18 cellular contexts compared by ENCODE assay signal in the genomic region with DNA sequence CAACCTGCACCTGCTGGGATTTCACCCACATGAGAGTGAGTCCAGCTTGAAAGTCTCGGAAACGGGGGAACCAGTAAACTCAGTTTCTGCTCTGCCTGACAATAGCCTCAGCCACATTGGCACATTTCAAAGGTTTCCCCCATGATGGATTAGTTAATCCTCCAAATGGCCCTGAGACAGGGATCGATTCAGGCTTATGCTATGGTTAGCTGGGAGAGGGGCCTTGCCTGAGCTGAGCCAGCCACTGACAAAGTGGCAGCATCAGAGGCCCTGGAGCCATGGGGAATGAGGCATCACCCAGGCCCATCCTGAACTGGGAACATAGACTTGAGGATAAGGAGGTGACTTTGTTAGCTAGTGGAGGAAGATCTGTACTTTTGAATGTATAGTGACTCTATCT. TPM values are rescaled to one million over a fixed set of nuclear protein-coding genes. Genes with fewer than 3 reads are reported as not detected.
A peak's percentile ranks its signal among the peaks of the same experiment; 100 is the strongest.
DNase-seq lines count a peak whose midpoint lies in the region; ATAC-seq and TF ChIP-seq lines count a peak whose summit lies in the region.
"Had no signal": no experiment of that assay in that cellular context is flagged by ENCODE, and none has a peak within 500 bp of the region (broad histone marks: within the 10 kb centered on the region; RNA-seq: fewer than 3 reads in every experiment).

No MANE protein-coding gene starts in this region.

- H3K4me1 ChIP-seq in PC-9 (replicated peaks; ENCODE audit: insufficient read depth) (peaks cover 27% of the 10 kb centered on the region), A673 (ENCODE audit: insufficient read depth, low read length, poor library complexity, severe bottlenecking) (peaks cover 30% of the 10 kb centered on the region)

- peaks cover 34% of the 10 kb centered on the region for H3K4me1 Mint-ChIP-seq in osteocyte (ENCODE audit: unreplicated experiment)

- no peaks in the 10 kb centered on the region for H3K36me3 Mint-ChIP-seq in osteocyte (ENCODE audit: unreplicated experiment)

- TF ChIP-seq CTCF in C4-2B (conservative IDR thresholded peaks at IDR 0.05) (no peak), PC-9 (conservative IDR thresholded peaks at IDR 0.05) (no peak), osteocyte (IDR thresholded peaks at IDR 0.05) (no peak), A673 (conservative IDR thresholded peaks at IDR 0.05; ENCODE audit: low read depth, low read length) (no peak)

- H3K79me2 ChIP-seq in PC-9 (ENCODE audit: low read depth): peaks cover 16% of the 10 kb centered on the region

- no peak overlapping the region for H2AFZ ChIP-seq in PC-9

- H4K20me1 ChIP-seq in PC-9 (ENCODE audit: insufficient read depth): peaks cover 8% of the 10 kb centered on the region; the same call in 1 of the 2 replicates

- H3K9me3 Mint-ChIP-seq in osteocyte (ENCODE audit: unreplicated experiment): no peaks in the 10 kb centered on the region
- H3K9me3 Mint-ChIP-seq: effector memory CD8-positive, alpha-beta T cell had no signal

- DNase-seq in PC-9 (no peak), iPS-NIHi7 (ENCODE audit: extremely low spot score) (peak; percentile 8), osteocyte (ENCODE audit: extremely low spot score, unreplicated experiment) (no peak), SW 1271 (lab: John Stamatoyannopoulos, UW) (no peak), NCI-H526 (lab: John Stamatoyannopoulos, UW) (no peak), A673 (ENCODE audit: low spot score) (no peak)
- DNase-seq: activated CD4-positive, alpha-beta T cell treated with anti-CD3 and anti-CD28 coated beads, Interleukin-2, amount 50 U/mL, for 48 hours; activated gamma-delta T cell treated with Interleukin-2 at 50 U/mL for 16 hours; Caco-2; effector memory CD8-positive, alpha-beta T cell; left ventricle myocardium superior; NCI-H187 treated with DMSO at 0.1 percent for 48 hours; stimulated activated CD4-positive, alpha-beta T cell treated with anti-CD3 and anti-CD28 coated beads, Interleukin-4, amount 100 ng/mL, for 4 hours had no signal

- POLR2A ChIA-PET in PC-9 (lab: Charles Lee; ENCODE audit: unreplicated experiment) (interaction anchor here (0.6 kb wide), 1 partner anchor 9 kb away, joined by 4 read pairs; no protein-coding TSS in a partner anchor), A673 (lab: Charles Lee; ENCODE audit: low non-redundant PET) (no interaction called here)

- peaks cover 26% of the 10 kb centered on the region for H3F3A ChIP-seq in PC-9 (ENCODE audit: insufficient read depth, low read depth)

- ATAC-seq in GM18861 (IDR thresholded peaks at IDR 0.05; ENCODE audit: unreplicated experiment): no peak
- ATAC-seq: effector memory CD8-positive, alpha-beta T cell; left ventricle myocardium superior had no signal

- H3K4me3 Mint-ChIP-seq in osteocyte (ENCODE audit: unreplicated experiment): no peak overlapping the region

- H3K27me3 ChIP-seq in PC-9 (ENCODE audit: insufficient read depth, low read depth): no peaks in the 10 kb centered on the region
- no peaks in the 10 kb centered on the region for H3K27me3 ChIP-seq in A673 (replicated peaks; ENCODE audit: insufficient read depth, low read depth, low read length, poor library complexity)
- H3K27me3 ChIP-seq: ascending aorta had no signal

- H3K9me2 ChIP-seq in PC-9 (ENCODE audit: insufficient read depth): no peaks in the 10 kb centered on the region

- CTCF ChIA-PET in PC-9 (lab: Charles Lee) (interaction anchor here (1.2 kb wide), 1 partner anchor 13 kb away, joined by 3 read pairs; no protein-coding TSS in a partner anchor), A673 (lab: Charles Lee) (interaction anchor here (0.7 kb wide), 1 partner anchor 10 kb away, joined by 3 read pairs; no protein-coding TSS in a partner anchor)

- H3K4me3 ChIP-seq in PC-9 (no peak overlapping the region), A673 (ENCODE audit: low read depth, low read length, poor library complexity, severe bottlenecking) (no peak overlapping the region)
- H3K4me3 ChIP-seq: ascending aorta, smooth muscle cell had no signal

- peak overlapping the region; percentile 77 for H3K4me2 ChIP-seq in PC-9
- H3K4me2 ChIP-seq: KMS-11 had no signal

- H3K27ac ChIP-seq in C4-2B (peak overlapping the region; percentile 95), PC-9 (peak overlapping the region; percentile 61; the same call in 1 of the 2 replicates), A673 (ENCODE audit: low read depth, low read length, poor library complexity, severe bottlenecking) (no peak overlapping the region)
- H3K27ac ChIP-seq: KMS-11 had no signal

- BruUV-seq in PC-9 (replicated peaks; lab: Mats Ljungman, UMichigan) (no TSS peak), A673 (replicated peaks; lab: Mats Ljungman, UMichigan) (no TSS peak)

- intact Hi-C loops in PC-9 (cut with micrococcal nuclease; ENCODE audit: unreplicated experiment): loop anchor here (5.0 kb wide), 1 partner anchor 206 kb away; the partner anchor contains the start of gene UBE4B
- intact Hi-C loops in A673 (cut with micrococcal nuclease; ENCODE audit: unreplicated experiment): no loop called here

- H3K9me3 ChIP-seq in PC-9 (ENCODE audit: insufficient read depth, low read depth) (no peaks in the 10 kb centered on the region), A673 (ENCODE audit: low read depth, low read length, poor library complexity, severe bottlenecking) (no peaks in the 10 kb centered on the region)
- H3K9me3 ChIP-seq: ascending aorta, Caco-2 had no signal

- H3K36me3 ChIP-seq in PC-9 (ENCODE audit: low read depth) (no peaks in the 10 kb centered on the region), A673 (ENCODE audit: insufficient read depth, low read length, poor library complexity, severe bottlenecking) (no peaks in the 10 kb centered on the region)
- H3K36me3 ChIP-seq: ascending aorta had no signal

- peak overlapping the region; percentile 21 for H3K27ac Mint-ChIP-seq in osteocyte (ENCODE audit: unreplicated experiment)

- H3K27me3 Mint-ChIP-seq in osteocyte (ENCODE audit: unreplicated experiment): no peaks in the 10 kb centered on the region
- H3K27me3 Mint-ChIP-seq: effector memory CD8-positive, alpha-beta T cell had no signal

RNA-seq across cellular contexts. Expression of gene CLSTN1, which starts 2.9 kb away (rescaled TPM):
- total RNA-seq in PC-9 (2021) (138 and 140 TPM in 2 replicates), osteocyte (179 and 187 TPM in 2 replicates), A673 (2021) (77.4 and 85.3 TPM in 2 replicates)
